Comparison of ENCODE assay signal across 1 cellular context in genomic region chr19:17092696-17093095, GRCh38.
A peak's percentile ranks its signal among the peaks of the same experiment; 100 is the strongest.
TF ChIP-seq lines count a peak whose summit lies in the region.

No MANE protein-coding gene starts in this region.

TF ChIP-seq in HepG2, 621 proteins besides CTCF, POLR2A, EP300 and RAD21:
- TF ChIP-seq NFYB (CRISPR knock-in tag; IDR thresholded peaks at IDR 0.05): no peak
- TF ChIP-seq MNT (IDR thresholded peaks at IDR 0.05): peak; percentile 71
